Comparison of ENCODE assay signal across 17 cellular contexts in the genomic region with DNA sequence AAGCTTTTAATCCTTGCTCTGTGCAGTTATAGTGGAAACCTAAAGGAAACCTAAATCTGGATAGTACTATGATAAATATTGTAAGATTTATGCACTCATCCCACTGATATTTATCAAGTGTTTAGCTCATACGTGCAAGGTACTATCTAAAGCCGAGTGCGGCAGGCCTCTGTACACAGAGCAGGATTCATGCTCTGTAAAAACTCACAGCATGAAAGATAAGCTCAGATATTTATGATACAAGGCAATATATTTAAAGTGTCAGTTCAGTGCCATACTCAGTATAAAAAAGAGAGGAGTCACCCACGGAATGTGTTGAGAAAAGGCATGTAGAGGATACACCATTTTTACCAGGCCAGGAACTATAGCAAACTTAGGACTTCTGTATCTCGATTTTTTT.
"Had no signal": no experiment of that assay in that cellular context is flagged by ENCODE, and none has a peak within 500 bp of the region (broad histone marks: within the 10 kb centered on the region; RNA-seq: fewer than 3 reads in every experiment).

No MANE protein-coding gene starts in this region.

- ATAC-seq: activated CD4-positive, alpha-beta T cell treated with anti-CD3 and anti-CD28 coated beads for 36 hours; activated naive CD8-positive, alpha-beta T cell treated with anti-CD3 and anti-CD28 coated beads, Interleukin-2, amount 50 U/mL, for 24 hours; esophagus mucosa; natural killer cell; stimulated activated naive B cell treated with anti-CD40 and anti-IgM and Interleukin-4, amounts not matched to agents 10 μg/mL and 1 μg/mL and 100 μg/mL, for 72 hours; WTC11 had no signal

- H3K4me3 Mint-ChIP-seq: activated CD4-positive, alpha-beta T cell treated with anti-CD3 and anti-CD28 coated beads for 36 hours; activated naive CD4-positive, alpha-beta T cell treated with anti-CD3 and anti-CD28 coated beads, Interleukin-2, amount 10 ng/mL, durations not matched to agents 7 days and 5 days; activated naive CD8-positive, alpha-beta T cell treated with anti-CD3 and anti-CD28 coated beads, Interleukin-2, amount 50 U/mL, for 24 hours; memory B cell; natural killer cell; stimulated activated naive B cell treated with anti-CD40 and anti-IgM and Interleukin-4, amounts not matched to agents 10 μg/mL and 1 μg/mL and 100 μg/mL, for 72 hours; WTC11 had no signal

- H3K4me3 ChIP-seq: ascending aorta, breast epithelium, sigmoid colon, thoracic aorta had no signal

- H3K9me3 Mint-ChIP-seq: natural killer cell had no signal

- H3K27me3 ChIP-seq: ascending aorta, breast epithelium, neutrophil, sigmoid colon had no signal

- H3K9me3 ChIP-seq: ascending aorta, breast epithelium, neutrophil, sigmoid colon, thoracic aorta had no signal

- H3K36me3 Mint-ChIP-seq: natural killer cell, WTC11 had no signal

- H3K36me3 ChIP-seq: ascending aorta, breast epithelium, neutrophil, sigmoid colon, thoracic aorta had no signal

- DNase-seq: activated CD4-positive, alpha-beta T cell treated with anti-CD3 and anti-CD28 coated beads for 36 hours; activated CD4-positive, alpha-beta T cell treated with anti-CD3 and anti-CD28 coated beads, Interleukin-2, amount 50 U/mL, for 48 hours; activated naive CD4-positive, alpha-beta T cell treated with anti-CD3 and anti-CD28 coated beads, Interleukin-2, amount 10 ng/mL, durations not matched to agents 7 days and 5 days; activated naive CD8-positive, alpha-beta T cell treated with anti-CD3 and anti-CD28 coated beads, Interleukin-2, amount 50 U/mL, for 24 hours; cerebellar nuclear complex; effector CD8-positive, alpha-beta T cell; natural killer cell; sigmoid colon; stimulated activated naive B cell treated with anti-CD40 and anti-IgM and Interleukin-4, amounts not matched to agents 10 μg/mL and 1 μg/mL and 100 μg/mL, for 72 hours; SW 1271 had no signal

- H3K27ac Mint-ChIP-seq: activated CD4-positive, alpha-beta T cell treated with anti-CD3 and anti-CD28 coated beads for 36 hours; activated naive CD4-positive, alpha-beta T cell treated with anti-CD3 and anti-CD28 coated beads, Interleukin-2, amount 10 ng/mL, durations not matched to agents 7 days and 5 days; natural killer cell; stimulated activated naive B cell treated with anti-CD40 and anti-IgM and Interleukin-4, amounts not matched to agents 10 μg/mL and 1 μg/mL and 100 μg/mL, for 72 hours had no signal

- H3K27me3 Mint-ChIP-seq: activated CD4-positive, alpha-beta T cell treated with anti-CD3 and anti-CD28 coated beads for 36 hours; activated naive CD4-positive, alpha-beta T cell treated with anti-CD3 and anti-CD28 coated beads, Interleukin-2, amount 10 ng/mL, durations not matched to agents 7 days and 5 days; activated naive CD8-positive, alpha-beta T cell treated with anti-CD3 and anti-CD28 coated beads, Interleukin-2, amount 50 U/mL, for 24 hours; memory B cell; stimulated activated naive B cell treated with anti-CD40 and anti-IgM and Interleukin-4, amounts not matched to agents 10 μg/mL and 1 μg/mL and 100 μg/mL, for 72 hours had no signal

- H3K27ac ChIP-seq: ascending aorta, neutrophil had no signal
